In the genomic region with DNA sequence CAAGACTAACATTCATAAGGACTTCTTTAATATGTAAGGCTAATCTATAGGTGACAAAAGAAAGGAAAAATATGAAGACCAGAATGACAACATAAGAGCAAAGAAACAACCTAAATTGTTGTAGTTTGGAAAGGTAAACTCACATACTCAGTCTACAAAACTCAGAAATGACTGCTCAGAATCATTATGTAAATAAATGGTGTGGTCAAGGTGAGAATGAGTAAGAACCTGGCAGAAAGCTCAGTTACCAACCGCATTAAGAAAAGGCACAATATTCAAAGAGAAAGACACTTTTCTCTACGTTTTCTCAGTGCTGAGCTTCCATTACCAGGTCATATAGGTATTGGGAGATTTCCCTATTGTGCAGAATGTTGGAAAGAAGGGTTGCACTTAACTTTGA, we compare ENCODE assay signal across 12 cellular contexts. TPM values are rescaled to one million over a fixed set of nuclear protein-coding genes. Genes with fewer than 3 reads are reported as not detected.
DNase-seq lines count a peak whose midpoint lies in the region; ATAC-seq, FAIRE-seq and TF ChIP-seq lines count a peak whose summit lies in the region.
"Had no signal": no experiment of that assay in that cellular context is flagged by ENCODE, and none has a peak within 500 bp of the region (broad histone marks: within the 10 kb centered on the region; RNA-seq: fewer than 3 reads in every experiment).

No MANE protein-coding gene starts in this region.

- H3K4me3 ChIP-seq in astrocyte (ENCODE audit: insufficient read depth, low read depth, low read length) = no peak overlapping the region
- H3K4me3 ChIP-seq in suprapubic skin = no peak overlapping the region
- H3K4me3 ChIP-seq in effector memory CD4-positive, alpha-beta T cell (ENCODE audit: insufficient read depth, low read depth, low read length, poor library complexity, severe bottlenecking) = no peak overlapping the region

- TF ChIP-seq EP300 in suprapubic skin (IDR thresholded peaks at IDR 0.05) = no peak

- H3K9me3 Mint-ChIP-seq in astrocyte (ENCODE audit: unreplicated experiment) = no peaks in the 10 kb centered on the region
- H3K9me3 Mint-ChIP-seq: naive thymus-derived CD8-positive, alpha-beta T cell had no signal

- H3K36me3 Mint-ChIP-seq in astrocyte (ENCODE audit: low read depth, unreplicated experiment) = peaks cover 8% of the 10 kb centered on the region

- H3K36me3 ChIP-seq in astrocyte (ENCODE audit: insufficient read depth, low read length) (peaks cover 5% of the 10 kb centered on the region), suprapubic skin (peaks cover 2% of the 10 kb centered on the region)
- H3K36me3 ChIP-seq in effector memory CD4-positive, alpha-beta T cell (ENCODE audit: control insufficient read depth, insufficient read depth, low read length) = peaks cover 9% of the 10 kb centered on the region

- no peak overlapping the region for H3K9ac ChIP-seq in astrocyte (ENCODE audit: low read length)

- no peak overlapping the region for H3K27ac ChIP-seq in astrocyte (ENCODE audit: low read depth, low read length)
- H3K27ac ChIP-seq in suprapubic skin = no peak overlapping the region
- H3K27ac ChIP-seq in effector memory CD4-positive, alpha-beta T cell (ENCODE audit: insufficient read depth, low read length, poor library complexity, severe bottlenecking) = no peak overlapping the region

- no peak for TF ChIP-seq CTCF in astrocyte (IDR thresholded peaks at IDR 0.05; ENCODE audit: insufficient read depth, low read depth, low read length)
- no peak for TF ChIP-seq CTCF in suprapubic skin (IDR thresholded peaks at IDR 0.05)

- no peaks in the 10 kb centered on the region for H3K9me3 ChIP-seq in astrocyte (ENCODE audit: insufficient read depth, low read depth, low read length)
- no peaks in the 10 kb centered on the region for H3K9me3 ChIP-seq in suprapubic skin
- H3K9me3 ChIP-seq in effector memory CD4-positive, alpha-beta T cell (ENCODE audit: control insufficient read depth, low read length) = no peaks in the 10 kb centered on the region

- H3K27me3 ChIP-seq in astrocyte (ENCODE audit: insufficient read depth, low read length) = no peaks in the 10 kb centered on the region
- H3K27me3 ChIP-seq in suprapubic skin = no peaks in the 10 kb centered on the region
- H3K27me3 ChIP-seq in effector memory CD4-positive, alpha-beta T cell (replicated peaks; ENCODE audit: control insufficient read depth, insufficient read depth, low read length, poor library complexity, severe bottlenecking) = no peaks in the 10 kb centered on the region

- FAIRE-seq in astrocyte (lab: Jason Lieb, UNC) = no peak

- no peak for TF ChIP-seq POLR2A in suprapubic skin (IDR thresholded peaks at IDR 0.05)

- peak overlapping the region; percentile 3 for H3K4me2 ChIP-seq in astrocyte (ENCODE audit: low read length)

- H3K4me1 Mint-ChIP-seq in astrocyte (ENCODE audit: low read depth, unreplicated experiment) = peaks cover 45% of the 10 kb centered on the region

- ATAC-seq in GM18858 (IDR thresholded peaks at IDR 0.05; ENCODE audit: unreplicated experiment) (peak; percentile 82), GM21367 (IDR thresholded peaks at IDR 0.05; ENCODE audit: unreplicated experiment) (peak; percentile 81), HG02981 (IDR thresholded peaks at IDR 0.05; ENCODE audit: unreplicated experiment) (peak; percentile 84)

- H3K4me1 ChIP-seq in astrocyte (ENCODE audit: insufficient read depth, low read length) (peaks cover 25% of the 10 kb centered on the region), suprapubic skin (peaks cover 6% of the 10 kb centered on the region)
- H3K4me1 ChIP-seq in effector memory CD4-positive, alpha-beta T cell (ENCODE audit: control insufficient read depth, insufficient read depth, low read length, poor library complexity, severe bottlenecking) = no peaks in the 10 kb centered on the region

- WGBS in suprapubic skin = 80% methylated on average over 2 of the region's 2 CpGs

- H4K20me1 ChIP-seq in astrocyte (ENCODE audit: insufficient read depth, low read length) = peaks cover 73% of the 10 kb centered on the region

- H3K79me2 ChIP-seq in astrocyte (ENCODE audit: insufficient read depth, low read length) = peaks cover 98% of the 10 kb centered on the region

- no peaks in the 10 kb centered on the region for H3K27me3 Mint-ChIP-seq in astrocyte (ENCODE audit: low read depth, unreplicated experiment)
- H3K27me3 Mint-ChIP-seq: naive thymus-derived CD8-positive, alpha-beta T cell had no signal

- DNase-seq in astrocyte (ENCODE audit: low read depth) (peak; percentile 16), suprapubic skin (ENCODE audit: low spot score in 2 of 2) (no peak), middle frontal gyrus (ENCODE audit: extremely low spot score, low spot score) (no peak), LoVo (ENCODE audit: low spot score) (no peak)
- DNase-seq in effector memory CD4-positive, alpha-beta T cell = no peak
- DNase-seq: activated CD4-positive, alpha-beta T cell treated with anti-CD3 and anti-CD28 coated beads for 1 hour; anterior cingulate cortex; erythroblast; naive thymus-derived CD8-positive, alpha-beta T cell had no signal

- H3K27ac Mint-ChIP-seq in astrocyte (ENCODE audit: unreplicated experiment) = no peak overlapping the region

- no peak overlapping the region for H2AFZ ChIP-seq in astrocyte (ENCODE audit: low read depth, low read length)

- no peak overlapping the region for H3K4me3 Mint-ChIP-seq in astrocyte (ENCODE audit: unreplicated experiment)

RNA-seq across cellular contexts. Expression of a gene that starts 15.8 kb away (rescaled TPM):
- total RNA-seq in astrocyte (54.7 and 55.8 TPM in 2 replicates), suprapubic skin (10 to 100 TPM; 22.3 to 46.9 (median 27.0) TPM)

RNA-seq across cellular contexts. Expression of a gene that starts 29.3 kb away (rescaled TPM):
- 273 and 289 TPM in 2 replicates for total RNA-seq in astrocyte
- total RNA-seq in suprapubic skin = 100 to 1,000 TPM in 3 of 4 donors, 10 to 100 TPM in 1; 87.9 to 150 (median 145) TPM
